14 cellular contexts compared by ENCODE assay signal in the genomic region with DNA sequence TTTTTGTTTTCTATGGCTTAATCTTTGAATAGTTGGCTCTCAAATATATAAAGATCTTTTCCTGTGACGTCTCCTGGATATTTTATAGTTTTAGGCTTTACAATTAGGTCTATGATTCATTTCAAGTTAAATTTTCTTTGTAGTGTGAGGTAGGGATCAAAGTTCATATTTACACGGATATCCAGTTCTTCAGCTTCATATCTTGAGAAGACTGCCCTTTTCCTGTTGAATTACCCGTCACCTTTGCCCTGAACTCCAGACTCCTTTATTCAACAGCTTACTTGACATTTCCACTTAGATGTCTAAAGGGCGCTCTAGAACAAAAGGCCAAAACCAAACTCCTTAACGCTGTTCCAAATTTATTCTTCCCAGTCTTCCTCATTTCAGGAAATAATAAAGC. TPM values are rescaled to one million over a fixed set of nuclear protein-coding genes. Genes with fewer than 3 reads are reported as not detected.
A peak's percentile ranks its signal among the peaks of the same experiment; 100 is the strongest.
DNase-seq lines count a peak whose midpoint lies in the region; ATAC-seq, FAIRE-seq and TF ChIP-seq lines count a peak whose summit lies in the region.
"Had no signal": no experiment of that assay in that cellular context is flagged by ENCODE, and none has a peak within 500 bp of the region (broad histone marks: within the 10 kb centered on the region; RNA-seq: fewer than 3 reads in every experiment).

No MANE protein-coding gene starts in this region.

- CTCF ChIA-PET in Calu3 (lab: Charles Lee) (no interaction called here), PC-3 (lab: Charles Lee) (no interaction called here)

- no peak for ATAC-seq in PC-3
- ATAC-seq in GM19328 (IDR thresholded peaks at IDR 0.05; ENCODE audit: unreplicated experiment), result no peak
- ATAC-seq: CD8-positive, alpha-beta T cell had no signal

- no peak overlapping the region for H2BK12ac ChIP-seq in mesenchymal stem cell (ENCODE audit: low read length in 2 of 2)

- H3K9me3 Mint-ChIP-seq in Calu3 (ENCODE audit: low read depth, unreplicated experiment), result no peaks in the 10 kb centered on the region
- H3K9me3 Mint-ChIP-seq: CD8-positive, alpha-beta T cell; IgD-negative memory B cell had no signal

- POLR2A ChIA-PET in PC-3 (lab: Charles Lee; ENCODE audit: unreplicated experiment), result no interaction called here

- no peaks in the 10 kb centered on the region for H3K27me3 ChIP-seq in PC-3 (ENCODE audit: low read length)
- no peaks in the 10 kb centered on the region for H3K27me3 ChIP-seq in mucosa of rectum (ENCODE audit: control insufficient read depth in 2 of 2, insufficient read depth in 2 of 2, low read length in 2 of 2)
- no peaks in the 10 kb centered on the region for H3K27me3 ChIP-seq in mesenchymal stem cell (ENCODE audit: control insufficient read depth in 1 of 2, insufficient read depth in 1 of 2, low read length in 2 of 2)

- H3K9ac ChIP-seq in PC-3 (ENCODE audit: low read length) (no peak overlapping the region), kidney (ENCODE audit: low read length in 2 of 2) (no peak overlapping the region), mucosa of rectum (ENCODE audit: low read depth in 1 of 2, low read length in 2 of 2) (peak overlapping the region in 1 of 2 donors; percentile 27), mesenchymal stem cell (ENCODE audit: low read length) (no peak overlapping the region)

- no peaks in the 10 kb centered on the region for H3K9me3 ChIP-seq in PC-3 (ENCODE audit: low read length)
- no peaks in the 10 kb centered on the region for H3K9me3 ChIP-seq in kidney (ENCODE audit: control insufficient read depth in 1 of 2, low read length in 2 of 2)
- no peaks in the 10 kb centered on the region for H3K9me3 ChIP-seq in mucosa of rectum (ENCODE audit: control insufficient read depth in 2 of 2, low read length in 2 of 2)
- H3K9me3 ChIP-seq in mesenchymal stem cell (ENCODE audit: control insufficient read depth, low read length), result no peaks in the 10 kb centered on the region
- H3K9me3 ChIP-seq: HAP-1 had no signal

- H3K9me2 ChIP-seq in PC-3 (replicated peaks; ENCODE audit: low read length), result no peaks in the 10 kb centered on the region

- no peaks in the 10 kb centered on the region for H3K79me2 ChIP-seq in PC-3 (ENCODE audit: low read length)

- DNase-seq in Calu3 (peak; percentile 3), PC-3 (peak; percentile 6), kidney (no peak), NCI-H1436 treated with DMSO at 0.1 percent for 48 hours (lab: John Stamatoyannopoulos, UW) (no peak), Ammon's horn (ENCODE audit: low spot score) (no peak), mesenchymal stem cell (no peak)
- DNase-seq: CD8-positive, alpha-beta T cell; NCI-H146; NCI-H226; NCI-H526 had no signal

- peaks cover 9% of the 10 kb centered on the region for H3K79me1 ChIP-seq in mesenchymal stem cell (replicated peaks; ENCODE audit: low read length, poor library complexity, severe bottlenecking)

- H4K8ac ChIP-seq in mesenchymal stem cell (ENCODE audit: low read length), result no peak overlapping the region

- H3K27ac Mint-ChIP-seq in Calu3 (ENCODE audit: unreplicated experiment), result peak overlapping the region; percentile 87
- H3K27ac Mint-ChIP-seq: CD8-positive, alpha-beta T cell; IgD-negative memory B cell had no signal

- FAIRE-seq in kidney (lab: Jason Lieb, UNC), result peak; percentile 37

- H2BK120ac ChIP-seq in mesenchymal stem cell (ENCODE audit: low read depth, low read length), result no peak overlapping the region

- peaks cover 27% of the 10 kb centered on the region for H3K36me3 Mint-ChIP-seq in Calu3 (ENCODE audit: insufficient read depth, unreplicated experiment)

- no peak overlapping the region for H2BK5ac ChIP-seq in mesenchymal stem cell (ENCODE audit: low read depth, low read length, poor library complexity, severe bottlenecking)

- 91% methylated on average over 5 of the region's 5 CpGs for WGBS in mesenchymal stem cell

- H3K36me3 ChIP-seq in PC-3 (ENCODE audit: low read depth, low read length), result peaks cover 21% of the 10 kb centered on the region
- peaks cover 10 to 19% of the 10 kb centered on the region in 2 donors for H3K36me3 ChIP-seq in kidney (ENCODE audit: control insufficient read depth in 1 of 2, insufficient read depth in 2 of 2, low read length in 2 of 2)
- H3K36me3 ChIP-seq in mucosa of rectum (ENCODE audit: control insufficient read depth in 2 of 2, insufficient read depth in 2 of 2, low read length in 2 of 2), result peaks cover 31 to 35% of the 10 kb centered on the region in 2 donors
- peaks cover 7 to 98% of the 10 kb centered on the region in 2 experiments for H3K36me3 ChIP-seq in mesenchymal stem cell (ENCODE audit: control insufficient read depth in 1 of 2, insufficient read depth in 2 of 2, low read depth in 1 of 2, low read length in 2 of 2)

- H3K4me1 ChIP-seq in PC-3 (ENCODE audit: insufficient read depth, low read length) (no peaks in the 10 kb centered on the region), kidney (ENCODE audit: control insufficient read depth in 1 of 2, insufficient read depth in 1 of 2, low read depth in 1 of 2, low read length in 2 of 2) (no peaks in the 10 kb centered on the region), mucosa of rectum (ENCODE audit: control insufficient read depth in 2 of 2, insufficient read depth in 2 of 2, low read length in 2 of 2) (peaks cover 4 to 24% of the 10 kb centered on the region in 2 donors), mesenchymal stem cell (ENCODE audit: control insufficient read depth, insufficient read depth, low read depth, low read length) (no peaks in the 10 kb centered on the region)
- H3K4me1 ChIP-seq: HAP-1 had no signal

- no peak overlapping the region for H3K23ac ChIP-seq in mesenchymal stem cell (ENCODE audit: low read length in 2 of 2)

- H3K4me3 ChIP-seq in PC-3 (ENCODE audit: low read length) (no peak overlapping the region), kidney (ENCODE audit: low read length in 2 of 2) (no peak overlapping the region), mucosa of rectum (ENCODE audit: low read length in 2 of 2) (peak overlapping the region in 1 of 2 donors; percentile 26), mesenchymal stem cell (ENCODE audit: insufficient read depth in 1 of 2, low read depth in 1 of 2, low read length in 2 of 2) (no peak overlapping the region)
- H3K4me3 ChIP-seq: HAP-1 had no signal

- no peak overlapping the region for H3K14ac ChIP-seq in mesenchymal stem cell (ENCODE audit: low read length in 2 of 2)

- intact Hi-C loops in Calu3 (cut with micrococcal nuclease; ENCODE audit: unreplicated experiment) (loop anchor here (5.0 kb wide), 1 partner anchor 93 kb away; no protein-coding TSS in a partner anchor), PC-3 (cut with micrococcal nuclease) (no loop called here), kidney (cut with DNase I) (no loop called here)

- peak overlapping the region; percentile 33 for H3K4me3 Mint-ChIP-seq in Calu3 (ENCODE audit: low read depth, unreplicated experiment)
- H3K4me3 Mint-ChIP-seq: CD8-positive, alpha-beta T cell; IgD-negative memory B cell had no signal

- H2BK15ac ChIP-seq in mesenchymal stem cell (ENCODE audit: low read depth, poor library complexity, severe bottlenecking), result no peak overlapping the region

- H3K4ac ChIP-seq in mesenchymal stem cell (ENCODE audit: low read depth in 1 of 2, low read length in 2 of 2), result no peak overlapping the region

- H3K27ac ChIP-seq in PC-3 (ENCODE audit: low read length) (no peak overlapping the region), kidney (ENCODE audit: low read depth in 2 of 2, low read length in 2 of 2) (no peak overlapping the region), mucosa of rectum (ENCODE audit: low read depth in 2 of 2, low read length in 2 of 2) (peak overlapping the region; percentile 72 to 81), mesenchymal stem cell (ENCODE audit: low read length, poor library complexity, severe bottlenecking) (no peak overlapping the region)

- H2AK5ac ChIP-seq in mesenchymal stem cell (ENCODE audit: low read length, severe bottlenecking), result no peak overlapping the region

- no peaks in the 10 kb centered on the region for H3K27me3 Mint-ChIP-seq in Calu3 (ENCODE audit: unreplicated experiment)
- H3K27me3 Mint-ChIP-seq: IgD-negative memory B cell had no signal

- no peak overlapping the region for H2AFZ ChIP-seq in PC-3 (ENCODE audit: low read length)
- H2AFZ ChIP-seq in mesenchymal stem cell (ENCODE audit: low read depth, low read length), result no peak overlapping the region

- no peaks in the 10 kb centered on the region for H4K20me1 ChIP-seq in PC-3 (ENCODE audit: low read length)

- BruUV-seq in Calu3 (replicated peaks; lab: Mats Ljungman, UMichigan) (no TSS peak), PC-3 (replicated peaks; lab: Mats Ljungman, UMichigan) (no TSS peak)

- no peak overlapping the region for H3K18ac ChIP-seq in mesenchymal stem cell (ENCODE audit: low read depth in 1 of 2, low read length in 2 of 2)

- H3K4me1 Mint-ChIP-seq in Calu3 (ENCODE audit: low read depth, unreplicated experiment), result peaks cover 22% of the 10 kb centered on the region
- H3K4me1 Mint-ChIP-seq: IgD-negative memory B cell had no signal

- H4K91ac ChIP-seq in mesenchymal stem cell (ENCODE audit: low read length), result no peak overlapping the region

- H3K4me2 ChIP-seq in PC-3 (ENCODE audit: low read length) (no peak overlapping the region), mesenchymal stem cell (ENCODE audit: low read length, poor library complexity, severe bottlenecking) (no peak overlapping the region)

- no peaks in the 10 kb centered on the region for H3F3A ChIP-seq in PC-3 (ENCODE audit: low read length, unreplicated experiment)

- TF ChIP-seq CTCF in Calu3 (IDR thresholded peaks at IDR 0.05; ENCODE audit: unreplicated experiment) (no peak), PC-3 (conservative IDR thresholded peaks at IDR 0.05; ENCODE audit: low read depth, low read length) (no peak), kidney (IDR thresholded peaks at IDR 0.05; ENCODE audit: borderline replicate concordance, extremely low read depth, insufficient read depth) (no peak)

RNA-seq across cellular contexts. Expression of a gene that starts 51.7 kb away (rescaled TPM):
- 77.7 and 79.0 TPM in 2 replicates for total RNA-seq in Calu3 (2022)
- total RNA-seq in PC-3 (2014; rRNA removed), result 42.1 and 51.7 TPM in 2 replicates
- 76.5 TPM for total RNA-seq in kidney
- polyA plus RNA-seq in kidney (ENCODE audit: insufficient read depth, low read depth, low replicate concordance), result 26.2 TPM
- polyA plus RNA-seq in mesenchymal stem cell (2013, experiment 1 of 2), result 58.5 TPM
- 55.9 TPM for polyA plus RNA-seq in mesenchymal stem cell (2013, experiment 2 of 2)

Comparison
In these comparisons a context has a peak if more than half of its experiments do, and no peak if none do; other contexts are left out.
1. DNase-seq: peak in Calu3 (single experiment) and PC-3 (single experiment); none in kidney (single experiment), NCI-H1436 treated with DMSO at 0.1 percent for 48 hours (single experiment), Ammon's horn (single experiment) and mesenchymal stem cell (single experiment).
2. H3K27ac ChIP-seq: peak in mucosa of rectum (2 of 2); none in PC-3 (single experiment), kidney (0 of 2) and mesenchymal stem cell (single experiment).